Comparison of ENCODE assay signal across 9 cellular contexts in genomic region chr5:172769598-172770373, GRCh38. TPM values are rescaled to one million over a fixed set of nuclear protein-coding genes. Genes with fewer than 3 reads are reported as not detected.
DNase-seq lines count a peak whose midpoint lies in the region; ATAC-seq, FAIRE-seq and TF ChIP-seq lines count a peak whose summit lies in the region.
"Had no signal": no experiment of that assay in that cellular context is flagged by ENCODE, and none has a peak within 500 bp of the region (broad histone marks: within the 10 kb centered on the region; RNA-seq: fewer than 3 reads in every experiment).

No MANE protein-coding gene starts in this region.

- peaks cover 11% of the 10 kb centered on the region for H3K36me3 Mint-ChIP-seq in activated naive CD4-positive, alpha-beta T cell treated with anti-CD3 and anti-CD28 coated beads, Interleukin-2, amount 50 U/mL, for 24 hours

- no peak for TF ChIP-seq EP300 in A549 (IDR thresholded peaks at IDR 0.05)

- DNase-seq in A549 (ENCODE audit: low read depth in 1 of 2, low spot score in 1 of 2) (peak in 1 of 2 experiments; percentile 62), HAP-1 (ENCODE audit: low spot score in 2 of 2) (peak in 1 of 2 experiments; percentile 10), heart left ventricle (peak in 4 of 5 donors; percentile 59 to 74 (median 65)), psoas muscle (peak; percentile 57 to 79), GF-D8 (lab: John Stamatoyannopoulos, UW) (no peak)

- intact Hi-C loops in heart left ventricle (cut with DNase I) (loop anchor here (2.0 to 10.0 kb wide), 19 partner anchors 21 to 163 kb away; partner anchors contain the start of gene ERGIC1 (in 2 of the 10)), psoas muscle (cut with DNase I) (loop anchor here (2.0 to 5.0 kb wide), 6 partner anchors 52 to 163 kb away; no protein-coding TSS in a partner anchor)

- no peak for ATAC-seq in A549
- ATAC-seq in heart left ventricle, result no peak
- ATAC-seq in psoas muscle, result peak in 1 of 4 donors; percentile 11
- no peak for ATAC-seq in HG02840 (IDR thresholded peaks at IDR 0.05; ENCODE audit: low FRiP score, unreplicated experiment)
- no peak for ATAC-seq in GM19395 (IDR thresholded peaks at IDR 0.05; ENCODE audit: unreplicated experiment)

- no peak for FAIRE-seq in A549 (lab: Jason Lieb, UNC)
- FAIRE-seq: islet of Langerhans had no signal

- H3K9me3 Mint-ChIP-seq in activated naive CD4-positive, alpha-beta T cell treated with anti-CD3 and anti-CD28 coated beads, Interleukin-2, amount 50 U/mL, for 24 hours, result no peaks in the 10 kb centered on the region

- no peaks in the 10 kb centered on the region for H3K27me3 Mint-ChIP-seq in activated naive CD4-positive, alpha-beta T cell treated with anti-CD3 and anti-CD28 coated beads, Interleukin-2, amount 50 U/mL, for 24 hours

- H3K36me3 ChIP-seq in HAP-1 (replicated peaks) (peaks cover 25% of the 10 kb centered on the region), heart left ventricle (peaks cover 20 to 36% (median 29%) of the 10 kb centered on the region in 9 donors), psoas muscle (ENCODE audit: insufficient read depth in 1 of 2, low read depth in 1 of 2) (peaks cover 14 to 27% of the 10 kb centered on the region in 2 donors)

- H3K4me3 Mint-ChIP-seq in activated naive CD4-positive, alpha-beta T cell treated with anti-CD3 and anti-CD28 coated beads, Interleukin-2, amount 50 U/mL, for 24 hours, result peak overlapping the region; percentile 82

- WGBS in A549 (ENCODE audit: missing lambda C conversion rate), result 2% methylated on average over 21 of the region's 21 CpGs
- 2 to 7% (median 5%) methylated on average over 20 to 21 of the region's 21 CpGs for WGBS in heart left ventricle, 4 donors
- WGBS in psoas muscle, 3 donors, result 2 to 5% (median 4%) methylated on average over 21 of the region's 21 CpGs

- H3K27ac ChIP-seq in A549 (peak overlapping the region; percentile 97 to 100), heart left ventricle (peak overlapping the region; percentile 95 to 100 (median 100)), psoas muscle (peak overlapping the region; percentile 98)

- TF ChIP-seq POLR2A in A549 (IDR thresholded peaks at IDR 0.05; ENCODE audit: low read length) (peak; percentile 27; the same call in 1 of the 2 replicates), heart left ventricle (IDR thresholded peaks at IDR 0.05) (no peak)

- H3K4me3 ChIP-seq in A549, result peak overlapping the region; percentile 75
- peak overlapping the region; percentile 95 for H3K4me3 ChIP-seq in HAP-1
- peak overlapping the region; percentile 66 to 98 (median 88) for H3K4me3 ChIP-seq in heart left ventricle
- H3K4me3 ChIP-seq in psoas muscle, result peak overlapping the region; percentile 79

- no peak for TF ChIP-seq CTCF in A549 (IDR thresholded peaks at IDR 0.05)
- no peak for TF ChIP-seq CTCF in heart left ventricle (IDR thresholded peaks at IDR 0.05)
- TF ChIP-seq CTCF in psoas muscle (IDR thresholded peaks at IDR 0.05), result no peak

- H3K4me1 Mint-ChIP-seq in activated naive CD4-positive, alpha-beta T cell treated with anti-CD3 and anti-CD28 coated beads, Interleukin-2, amount 50 U/mL, for 24 hours, result peaks cover 77% of the 10 kb centered on the region

- H3K4me1 ChIP-seq in A549 (peaks cover 37% of the 10 kb centered on the region), HAP-1 (peaks cover 34% of the 10 kb centered on the region), heart left ventricle (peaks cover 3 to 82% (median 32%) of the 10 kb centered on the region in 12 donors), psoas muscle (peaks cover 49% of the 10 kb centered on the region)

- peak overlapping the region; percentile 89 for H3K4me2 ChIP-seq in A549

- H3K27me3 ChIP-seq in HAP-1 (ENCODE audit: low read depth), result no peaks in the 10 kb centered on the region
- no peaks in the 10 kb centered on the region for H3K27me3 ChIP-seq in heart left ventricle
- H3K27me3 ChIP-seq in psoas muscle (ENCODE audit: insufficient read depth in 3 of 3, low read length in 2 of 3), result no peaks in the 10 kb centered on the region

- peak overlapping the region; percentile 89 for H3K27ac Mint-ChIP-seq in activated naive CD4-positive, alpha-beta T cell treated with anti-CD3 and anti-CD28 coated beads, Interleukin-2, amount 50 U/mL, for 24 hours

- H3K9me3 ChIP-seq in A549, result no peaks in the 10 kb centered on the region
- H3K9me3 ChIP-seq in HAP-1, result no peaks in the 10 kb centered on the region
- no peaks in the 10 kb centered on the region for H3K9me3 ChIP-seq in heart left ventricle
- H3K9me3 ChIP-seq in psoas muscle, result no peaks in the 10 kb centered on the region

- CTCF ChIA-PET in A549 (lab: Yijun Ruan, JAX), result interaction anchor here (0.8 to 8.7 kb wide), 19 partner anchors 12 to 162 kb away, joined by 3 to 131 read pairs (median 4); no protein-coding TSS in a partner anchor

- in situ Hi-C loops in HAP-1 (cut with MboI; ENCODE audit: low sequenced_read_pairs), result no loop called here

- no peak for TF ChIP-seq RAD21 in A549 (conservative IDR thresholded peaks at IDR 0.05 in 1 of 2, IDR thresholded peaks at IDR 0.05 in 1 of 2)

- POLR2A ChIA-PET in A549 (lab: Yijun Ruan, JAX), result interaction anchor here (1.0 to 5.0 kb wide), 27 partner anchors 9 to 184 kb away, joined by 3 to 87 read pairs (median 12); partner anchors contain the start of gene ERGIC1

TF ChIP-seq in A549, 52 proteins besides CTCF, POLR2A, EP300 and RAD21 (continues in another document):
- no peak for TF ChIP-seq ZSCAN20 (CRISPR knock-in tag; IDR thresholded peaks at IDR 0.05)
- no peak for TF ChIP-seq CBX8 (IDR thresholded peaks at IDR 0.05)
- no peak for TF ChIP-seq ELK1 (IDR thresholded peaks at IDR 0.05; ENCODE audit: low read depth, low read length)
- no peak for TF ChIP-seq USF2 (IDR thresholded peaks at IDR 0.05)
- no peak for TF ChIP-seq FOXS1 (CRISPR knock-in tag; IDR thresholded peaks at IDR 0.05)
- no peak for TF ChIP-seq KDM5A (IDR thresholded peaks at IDR 0.05)
- TF ChIP-seq HDAC2 (IDR thresholded peaks at IDR 0.05), result no peak
- no peak for TF ChIP-seq ZC3H11A (IDR thresholded peaks at IDR 0.05)
- TF ChIP-seq RARB (CRISPR knock-in tag; IDR thresholded peaks at IDR 0.05), result peak; percentile 94
- TF ChIP-seq RCOR1 (IDR thresholded peaks at IDR 0.05; ENCODE audit: low read depth, low read length), result no peak
- peak; percentile 17; the same call in 1 of the 2 replicates for TF ChIP-seq MYC (IDR thresholded peaks at IDR 0.05; ENCODE audit: borderline replicate concordance, low read length)
- TF ChIP-seq ATOH8 (CRISPR knock-in tag; IDR thresholded peaks at IDR 0.05; ENCODE audit: low read depth), result peak; percentile 23
- TF ChIP-seq FOSB (CRISPR knock-in tag; IDR thresholded peaks at IDR 0.05), result peak; percentile 98
- TF ChIP-seq SMC3 (IDR thresholded peaks at IDR 0.05), result no peak
- no peak for TF ChIP-seq ZFP36 (IDR thresholded peaks at IDR 0.05; ENCODE audit: borderline replicate concordance, partially characterized antibody)
- TF ChIP-seq BCL3 (IDR thresholded peaks at IDR 0.05), result peak; percentile 29; the same call in 1 of the 3 replicates

RNA-seq across cellular contexts. Expression of gene DUSP1, which starts 1.2 kb away (rescaled TPM):
- polyA plus RNA-seq in A549 (2011; rRNA removed) (525 and 594 TPM in 2 replicates), A549 (2017; fragmentation: RNase III; extraction: RNeasy Plus Mini Kit Qiagen cat#74134 plus additional on column Dnase treatment) (191 to 207 TPM (median 203 TPM) in 3 replicates), heart left ventricle (100 to 1,000 TPM in 1 of 2 donors, 10 to 100 TPM in 1; 24.3 to 116 TPM), psoas muscle (100 to 1,000 TPM in 2 of 3 donors, 10 to 100 TPM in 1; 81.8 to 258 (median 141) TPM)
- 540 and 757 TPM in 2 replicates for polyA plus RNA-seq in A549 (2012; cell fraction: cytosol; rRNA removed)
- 1,192 and 1,375 TPM in 2 replicates for polyA plus RNA-seq in A549 (2012; cell fraction: nucleus; rRNA removed)
- 620 and 630 TPM in 2 replicates for polyA minus RNA-seq in A549 (2011; rRNA and poly(A)+ RNA removed)
- total RNA-seq in heart left ventricle (100 to 1,000 TPM in 4 of 9 donors, 10 to 100 TPM in 5; 39.9 to 335 (median 78.2) TPM), psoas muscle (100 to 1,000 TPM in 3 of 4 donors, 10 to 100 TPM in 1; 89.0 to 287 (median 164) TPM)
